ENCODE assay signal across 1 cellular context in the genomic region with DNA sequence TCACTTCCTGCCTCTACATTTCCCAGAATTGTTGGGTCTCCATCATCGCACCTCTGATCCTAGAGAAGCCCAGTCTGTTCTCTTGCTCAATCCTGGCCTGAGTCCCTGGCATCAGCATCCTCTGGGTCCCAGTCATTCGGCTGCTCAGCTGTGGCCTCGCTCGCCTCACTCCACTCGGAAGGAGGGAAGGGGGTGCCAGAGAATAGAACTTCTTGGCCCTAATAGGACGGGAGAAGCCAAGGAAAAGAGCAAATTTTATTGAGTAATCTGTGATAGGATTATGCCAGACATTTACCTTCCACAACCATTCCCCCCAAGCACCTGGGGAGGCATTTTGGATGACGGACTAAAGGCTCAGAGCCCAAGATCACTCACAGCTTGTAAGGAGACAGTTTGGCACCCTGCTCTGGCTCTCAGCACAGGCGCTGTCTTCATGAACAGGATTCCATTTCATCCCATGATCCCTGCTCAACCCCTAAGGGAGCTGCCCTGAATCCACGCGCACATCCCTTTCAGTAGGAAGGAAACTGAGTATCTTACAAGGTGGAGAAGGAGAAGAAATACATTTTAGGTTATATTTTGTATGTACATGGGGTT.
TF ChIP-seq lines count a peak whose summit lies in the region.

No MANE protein-coding gene starts in this region.

TF ChIP-seq in HepG2, 621 proteins besides CTCF, POLR2A, EP300 and RAD21:
- TF ChIP-seq HNF4G (IDR thresholded peaks at IDR 0.05; ENCODE audit: borderline replicate concordance, low read depth, low read length) (no peak), HNF4G (CRISPR knock-in tag; IDR thresholded peaks at IDR 0.05; ENCODE audit: borderline replicate concordance, low read depth) (no peak), ZNF572 (CRISPR knock-in tag; IDR thresholded peaks at IDR 0.05) (no peak), CENPT (CRISPR knock-in tag; IDR thresholded peaks at IDR 0.05; ENCODE audit: low read depth) (no peak), BHLHE40 (IDR thresholded peaks at IDR 0.05; ENCODE audit: low read length) (no peak), SKI (IDR thresholded peaks at IDR 0.05; ENCODE audit: partially characterized antibody) (no peak), U2AF1 (optimal IDR thresholded peaks at IDR 0.05; ENCODE audit: low read depth, low read length) (no peak), NFE2 (CRISPR knock-in tag; IDR thresholded peaks at IDR 0.05) (no peak), U2AF2 (IDR thresholded peaks at IDR 0.05; ENCODE audit: low read depth, low read length) (no peak), ZNF878 (CRISPR knock-in tag; IDR thresholded peaks at IDR 0.05) (no peak), SRSF9 (IDR thresholded peaks at IDR 0.05; ENCODE audit: borderline replicate concordance, insufficient read depth, low read depth, low read length, poor library complexity, severe bottlenecking) (no peak), MBD4 (IDR thresholded peaks at IDR 0.05; ENCODE audit: borderline replicate concordance, low read length) (no peak), KLF9 (CRISPR knock-in tag; IDR thresholded peaks at IDR 0.05; ENCODE audit: low read depth) (no peak)
- TF ChIP-seq, protein P1, sequence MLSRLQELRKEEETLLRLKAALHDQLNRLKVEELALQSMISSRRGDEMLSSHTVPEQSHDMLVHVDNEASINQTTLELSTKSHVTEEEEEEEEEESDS (CRISPR knock-in tag; IDR thresholded peaks at IDR 0.05; ENCODE audit: borderline replicate concordance), result no peak
- TF ChIP-seq, protein P2, sequence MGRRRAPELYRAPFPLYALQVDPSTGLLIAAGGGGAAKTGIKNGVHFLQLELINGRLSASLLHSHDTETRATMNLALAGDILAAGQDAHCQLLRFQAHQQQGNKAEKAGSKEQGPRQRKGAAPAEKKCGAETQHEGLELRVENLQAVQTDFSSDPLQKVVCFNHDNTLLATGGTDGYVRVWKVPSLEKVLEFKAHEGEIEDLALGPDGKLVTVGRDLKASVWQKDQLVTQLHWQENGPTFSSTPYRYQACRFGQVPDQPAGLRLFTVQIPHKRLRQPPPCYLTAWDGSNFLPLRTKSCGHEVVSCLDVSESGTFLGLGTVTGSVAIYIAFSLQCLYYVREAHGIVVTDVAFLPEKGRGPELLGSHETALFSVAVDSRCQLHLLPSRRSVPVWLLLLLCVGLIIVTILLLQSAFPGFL (CRISPR knock-in tag; IDR thresholded peaks at IDR 0.05), result no peak
- TF ChIP-seq, protein P3, sequence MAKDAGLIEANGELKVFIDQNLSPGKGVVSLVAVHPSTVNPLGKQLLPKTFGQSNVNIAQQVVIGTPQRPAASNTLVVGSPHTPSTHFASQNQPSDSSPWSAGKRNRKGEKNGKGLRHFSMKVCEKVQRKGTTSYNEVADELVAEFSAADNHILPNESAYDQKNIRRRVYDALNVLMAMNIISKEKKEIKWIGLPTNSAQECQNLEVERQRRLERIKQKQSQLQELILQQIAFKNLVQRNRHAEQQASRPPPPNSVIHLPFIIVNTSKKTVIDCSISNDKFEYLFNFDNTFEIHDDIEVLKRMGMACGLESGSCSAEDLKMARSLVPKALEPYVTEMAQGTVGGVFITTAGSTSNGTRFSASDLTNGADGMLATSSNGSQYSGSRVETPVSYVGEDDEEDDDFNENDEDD (CRISPR knock-in tag; IDR thresholded peaks at IDR 0.05; ENCODE audit: borderline replicate concordance), result no peak
- TF ChIP-seq, protein P4, sequence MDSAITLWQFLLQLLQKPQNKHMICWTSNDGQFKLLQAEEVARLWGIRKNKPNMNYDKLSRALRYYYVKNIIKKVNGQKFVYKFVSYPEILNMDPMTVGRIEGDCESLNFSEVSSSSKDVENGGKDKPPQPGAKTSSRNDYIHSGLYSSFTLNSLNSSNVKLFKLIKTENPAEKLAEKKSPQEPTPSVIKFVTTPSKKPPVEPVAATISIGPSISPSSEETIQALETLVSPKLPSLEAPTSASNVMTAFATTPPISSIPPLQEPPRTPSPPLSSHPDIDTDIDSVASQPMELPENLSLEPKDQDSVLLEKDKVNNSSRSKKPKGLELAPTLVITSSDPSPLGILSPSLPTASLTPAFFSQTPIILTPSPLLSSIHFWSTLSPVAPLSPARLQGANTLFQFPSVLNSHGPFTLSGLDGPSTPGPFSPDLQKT (CRISPR knock-in tag; IDR thresholded peaks at IDR 0.05; ENCODE audit: borderline replicate concordance), result no peak
